1 cellular context compared by ENCODE assay signal in the genomic region with DNA sequence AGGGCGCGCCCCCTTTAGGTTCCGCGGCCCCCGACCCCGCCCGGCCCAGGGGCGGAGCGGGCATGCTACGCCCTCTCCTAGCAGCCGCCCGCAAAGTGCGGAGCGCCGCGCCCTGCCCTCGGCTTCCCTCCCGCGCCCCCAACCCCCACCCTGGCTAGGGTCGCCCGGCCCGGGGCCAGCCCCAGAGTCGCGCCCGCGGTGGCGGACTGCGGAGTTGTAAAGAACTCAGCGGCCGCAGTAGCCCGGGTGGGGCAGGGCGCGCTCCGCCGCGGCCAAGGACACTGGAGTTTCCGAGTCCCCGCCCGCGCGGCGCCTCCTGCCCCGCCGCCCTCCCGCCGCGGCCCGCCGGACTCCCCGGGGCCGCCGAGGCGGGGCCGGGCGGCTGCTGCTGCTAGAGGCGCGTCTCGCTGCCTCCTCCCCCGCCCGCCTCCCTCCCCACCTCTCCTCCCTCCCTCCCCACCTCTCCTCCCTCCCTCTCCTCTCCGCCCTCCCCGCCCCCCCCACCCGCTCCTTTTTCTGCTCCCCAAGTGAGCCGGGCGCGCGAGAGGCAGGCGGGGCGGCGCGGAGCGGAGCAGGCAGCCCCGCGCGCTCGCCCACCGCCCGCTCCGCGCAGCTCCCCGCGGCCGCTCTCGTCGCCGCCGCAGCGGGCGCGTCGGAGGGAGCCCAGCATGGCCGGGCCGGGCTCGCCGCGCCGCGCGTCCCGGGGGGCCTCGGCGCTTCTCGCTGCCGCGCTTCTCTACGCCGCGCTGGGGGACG.
TF ChIP-seq lines count a peak whose summit lies in the region.

A gene (plus strand): TSS at position 507 of the 756 bp plus-strand sequence.

TF ChIP-seq in SK-N-SH, 30 proteins besides CTCF, POLR2A, EP300 and RAD21 (continued from another document):
- TF ChIP-seq MXI1 (IDR thresholded peaks at IDR 0.05; ENCODE audit: low read depth, low read length): no peak
TF ChIP-seq in SK-N-SH: peak in this region for 0.
